32 cellular contexts compared by ENCODE assay signal in genomic region chr15:50202003-50202402, GRCh38. TPM values are rescaled to one million over a fixed set of nuclear protein-coding genes. Genes with fewer than 3 reads are reported as not detected.
"Had no signal": no experiment of that assay in that cellular context is flagged by ENCODE, and none has a peak within 500 bp of the region (broad histone marks: within the 10 kb centered on the region; RNA-seq: fewer than 3 reads in every experiment).

No MANE protein-coding gene starts in this region.

- H2AFZ ChIP-seq: neural progenitor cell, parathyroid adenoma had no signal

- H3K4me1 ChIP-seq: neural progenitor cell, parathyroid adenoma, psoas muscle, spleen, suprapubic skin, testis, tibial artery, transverse colon, upper lobe of right lung, uterus had no signal

- H3K27ac ChIP-seq: neural progenitor cell, ovary, parathyroid adenoma, psoas muscle, skin epidermis, spleen, suprapubic skin, testis, tibial artery, transverse colon, upper lobe of right lung, uterus had no signal

- H3K4me2 ChIP-seq: neural progenitor cell, smooth muscle cell had no signal

- H3K9me3 Mint-ChIP-seq: naive thymus-derived CD8-positive, alpha-beta T cell; nephron; neural progenitor cell; stimulated activated memory B cell treated with anti-CD40 and anti-IgM and Interleukin-4, amounts not matched to agents 10 μg/mL and 1 μg/mL and 100 μg/mL, for 72 hours; stimulated activated naive CD8-positive, alpha-beta T cell treated with anti-CD3 and anti-CD28 coated beads, Interleukin-15, amount 100 ng/mL, for 72 hours; type B pancreatic cell had no signal

- H3K9me3 ChIP-seq: ovary, psoas muscle, spleen, suprapubic skin, testis, tibial artery, transverse colon, upper lobe of right lung, uterus had no signal

- H3K79me2 ChIP-seq: parathyroid adenoma had no signal

- ATAC-seq: naive thymus-derived CD8-positive, alpha-beta T cell; psoas muscle; right cardiac atrium; sciatic nerve; stimulated activated memory B cell treated with anti-CD40 and anti-IgM and Interleukin-4, amounts not matched to agents 10 μg/mL and 1 μg/mL and 100 μg/mL, for 72 hours; stimulated activated naive CD8-positive, alpha-beta T cell treated with anti-CD3 and anti-CD28 coated beads, Interleukin-15, amount 100 ng/mL, for 72 hours; stimulated activated naive CD8-positive, alpha-beta T cell treated with anti-CD3 and anti-CD28 coated beads, Interleukin-15, Interleukin-2, amounts not matched to agents 100 U/mL and 50 U/mL, for 24 hours; upper lobe of right lung had no signal

- H3K36me3 ChIP-seq: neural progenitor cell, ovary, suprapubic skin, tibial artery, upper lobe of right lung, uterus had no signal

- DNase-seq: naive thymus-derived CD8-positive, alpha-beta T cell; occipital lobe; ovary; posterior cingulate gyrus; psoas muscle; right cardiac atrium; spleen; stimulated activated CD4-positive, alpha-beta T cell treated with anti-CD3 and anti-CD28 coated beads, Interleukin-12 subunit alpha, Interleukin-12 subunit beta, amount 100 ng/mL, for 4 hours; stimulated activated CD4-positive, alpha-beta T cell treated with anti-CD3 and anti-CD28 coated beads, Interleukin-1b, Interleukin-23, amount 100 ng/mL, for 48 hours; stimulated activated CD4-positive, alpha-beta T cell treated with anti-CD3 and anti-CD28 coated beads, Interleukin-4, amount 100 ng/mL, for 1 hour; stimulated activated CD4-positive, alpha-beta T cell treated with anti-CD3 and anti-CD28 coated beads, Interleukin-4, amount 100 ng/mL, for 4 hours; stimulated activated CD8-positive, alpha-beta memory T cell treated with anti-CD3 and anti-CD28 coated beads, Interleukin-4, amount 100 ng/mL, for 48 hours; stimulated activated naive CD4-positive, alpha-beta T cell; stimulated activated naive CD8-positive, alpha-beta T cell treated with anti-CD3 and anti-CD28 coated beads, Interleukin-15, amount 100 ng/mL, for 72 hours; stimulated activated naive CD8-positive, alpha-beta T cell treated with anti-CD3 and anti-CD28 coated beads, Interleukin-15, Interleukin-2, amounts not matched to agents 100 U/mL and 50 U/mL, for 24 hours; substantia nigra; testis; tibial artery; transverse colon; upper lobe of right lung; uterus had no signal

- H3K4me3 Mint-ChIP-seq: naive thymus-derived CD8-positive, alpha-beta T cell; nephron; neural progenitor cell; stimulated activated memory B cell treated with anti-CD40 and anti-IgM and Interleukin-4, amounts not matched to agents 10 μg/mL and 1 μg/mL and 100 μg/mL, for 72 hours; stimulated activated naive CD8-positive, alpha-beta T cell treated with anti-CD3 and anti-CD28 coated beads, Interleukin-15, amount 100 ng/mL, for 72 hours; type B pancreatic cell had no signal

- H3K4me3 ChIP-seq: neural progenitor cell, ovary, psoas muscle, skin epidermis, smooth muscle cell, spleen, suprapubic skin, testis, tibial artery, transverse colon, upper lobe of right lung, uterus had no signal

- H3K9ac ChIP-seq: neural progenitor cell, parathyroid adenoma had no signal

- H3K27me3 Mint-ChIP-seq: progenitor cell of endocrine pancreas; stimulated activated memory B cell treated with anti-CD40 and anti-IgM and Interleukin-4, amounts not matched to agents 10 μg/mL and 1 μg/mL and 100 μg/mL, for 72 hours; stimulated activated naive CD8-positive, alpha-beta T cell treated with anti-CD3 and anti-CD28 coated beads, Interleukin-15, amount 100 ng/mL, for 72 hours; type B pancreatic cell had no signal

- H3K4me1 Mint-ChIP-seq: naive thymus-derived CD8-positive, alpha-beta T cell; nephron; neural progenitor cell; stimulated activated memory B cell treated with anti-CD40 and anti-IgM and Interleukin-4, amounts not matched to agents 10 μg/mL and 1 μg/mL and 100 μg/mL, for 72 hours; stimulated activated naive CD8-positive, alpha-beta T cell treated with anti-CD3 and anti-CD28 coated beads, Interleukin-15, amount 100 ng/mL, for 72 hours had no signal

- H3K36me3 Mint-ChIP-seq: naive thymus-derived CD8-positive, alpha-beta T cell; neural progenitor cell; stimulated activated memory B cell treated with anti-CD40 and anti-IgM and Interleukin-4, amounts not matched to agents 10 μg/mL and 1 μg/mL and 100 μg/mL, for 72 hours; type B pancreatic cell had no signal

- H3K27me3 ChIP-seq: neural progenitor cell, ovary, spleen, suprapubic skin, testis, tibial artery, transverse colon, upper lobe of right lung, uterus had no signal

- H3K27ac Mint-ChIP-seq: naive thymus-derived CD8-positive, alpha-beta T cell; nephron; neural progenitor cell; progenitor cell of endocrine pancreas; stimulated activated memory B cell treated with anti-CD40 and anti-IgM and Interleukin-4, amounts not matched to agents 10 μg/mL and 1 μg/mL and 100 μg/mL, for 72 hours; stimulated activated naive CD8-positive, alpha-beta T cell treated with anti-CD3 and anti-CD28 coated beads, Interleukin-15, amount 100 ng/mL, for 72 hours; type B pancreatic cell had no signal

RNA-seq across cellular contexts. Expression of gene SLC27A2, which starts 20.0 kb away (rescaled TPM):
- total RNA-seq: osteoblast, psoas muscle had no signal
- polyA plus RNA-seq: smooth muscle cell had no signal
